Comparison of ENCODE assay signal across 8 cellular contexts in genomic region chr11:33722579-33723234, GRCh38. TPM values are rescaled to one million over a fixed set of nuclear protein-coding genes. Genes with fewer than 3 reads are reported as not detected.
DNase-seq lines count a peak whose midpoint lies in the region; ATAC-seq lines count a peak whose summit lies in the region.

No MANE protein-coding gene starts in this region.

- 87% methylated on average over 2 of the region's 2 CpGs for whole genome bisulfite sequencing in thymus

- H3K4me1 Mint-ChIP-seq in activated T-helper 1 cell treated with anti-CD3 and anti-CD28 coated beads, Interleukin-12 subunit alpha, Interleukin-12 subunit beta, Interleukin-2, Interleukin-4 antibody, amounts not matched to agents 30 ng/mL and 10 ng/mL and 1 ng/mL, durations not matched to agents 14 hours and 24 hours and 36 hours (ENCODE audit: low read depth) = peaks cover 77% of the 10 kb centered on the region

- ATAC-seq in GM19372 (IDR thresholded peaks at IDR 0.05; ENCODE audit: low read depth, unreplicated experiment) (peak; percentile 78), HG03039 (IDR thresholded peaks at IDR 0.05; ENCODE audit: unreplicated experiment) (peak; percentile 88), left colon (peak; percentile 23)

- H3K27ac Mint-ChIP-seq in activated T-helper 1 cell treated with anti-CD3 and anti-CD28 coated beads, Interleukin-12 subunit alpha, Interleukin-12 subunit beta, Interleukin-2, Interleukin-4 antibody, amounts not matched to agents 30 ng/mL and 10 ng/mL and 1 ng/mL, durations not matched to agents 14 hours and 24 hours and 36 hours = peak overlapping the region; percentile 68

- H3K27ac ChIP-seq in thymus (ENCODE audit: low read depth) = peak overlapping the region; percentile 42

- H3K4me1 ChIP-seq in thymus (ENCODE audit: control insufficient read depth, insufficient read depth, low read length) = peaks cover 55% of the 10 kb centered on the region

- no peaks in the 10 kb centered on the region for H3K9me3 Mint-ChIP-seq in activated T-helper 1 cell treated with anti-CD3 and anti-CD28 coated beads, Interleukin-12 subunit alpha, Interleukin-12 subunit beta, Interleukin-2, Interleukin-4 antibody, amounts not matched to agents 30 ng/mL and 10 ng/mL and 1 ng/mL, durations not matched to agents 14 hours and 24 hours and 36 hours

- intact Hi-C loops in activated T-helper 1 cell treated with anti-CD3 and anti-CD28 coated beads, Interleukin-12 subunit alpha, Interleukin-12 subunit beta, Interleukin-2, Interleukin-4 antibody, amounts not matched to agents 30 ng/mL and 10 ng/mL and 1 ng/mL, durations not matched to agents 14 hours and 24 hours and 36 hours (cut with micrococcal nuclease) = loop anchor here (1.0 to 5.0 kb wide), 8 partner anchors 9 to 680 kb away; partner anchors contain the start of genes FBXO3 and LMO2
- intact Hi-C loops in left colon (cut with DNase I, micrococcal nuclease) = no loop called here

- H3K9me3 ChIP-seq in thymus (ENCODE audit: control insufficient read depth) = no peaks in the 10 kb centered on the region

- H3K36me3 Mint-ChIP-seq in activated T-helper 1 cell treated with anti-CD3 and anti-CD28 coated beads, Interleukin-12 subunit alpha, Interleukin-12 subunit beta, Interleukin-2, Interleukin-4 antibody, amounts not matched to agents 30 ng/mL and 10 ng/mL and 1 ng/mL, durations not matched to agents 14 hours and 24 hours and 36 hours (ENCODE audit: low read depth) = peaks cover 39% of the 10 kb centered on the region

- peak overlapping the region; percentile 61 for H3K4me3 Mint-ChIP-seq in activated T-helper 1 cell treated with anti-CD3 and anti-CD28 coated beads, Interleukin-12 subunit alpha, Interleukin-12 subunit beta, Interleukin-2, Interleukin-4 antibody, amounts not matched to agents 30 ng/mL and 10 ng/mL and 1 ng/mL, durations not matched to agents 14 hours and 24 hours and 36 hours

- no peak overlapping the region for H3K4me3 ChIP-seq in thymus (ENCODE audit: low read length)

- H3K27me3 ChIP-seq in thymus (ENCODE audit: control insufficient read depth, insufficient read depth) = no peaks in the 10 kb centered on the region

- H3K36me3 ChIP-seq in thymus (ENCODE audit: control insufficient read depth, insufficient read depth) = peaks cover 13% of the 10 kb centered on the region

- H3K27me3 Mint-ChIP-seq in activated T-helper 1 cell treated with anti-CD3 and anti-CD28 coated beads, Interleukin-12 subunit alpha, Interleukin-12 subunit beta, Interleukin-2, Interleukin-4 antibody, amounts not matched to agents 30 ng/mL and 10 ng/mL and 1 ng/mL, durations not matched to agents 14 hours and 24 hours and 36 hours (ENCODE audit: insufficient read depth) = peaks cover 2% of the 10 kb centered on the region

- DNase-seq in activated T-helper 1 cell treated with anti-CD3 and anti-CD28 coated beads, Interleukin-12 subunit alpha, Interleukin-12 subunit beta, Interleukin-2, Interleukin-4 antibody, amounts not matched to agents 30 ng/mL and 10 ng/mL and 1 ng/mL, durations not matched to agents 14 hours and 24 hours and 36 hours (ENCODE audit: low spot score) = peak; percentile 41
- DNase-seq in left colon (no peak), Ammon's horn (ENCODE audit: low spot score) (no peak), occipital lobe (lab: John Stamatoyannopoulos, UW) (no peak), anterior cingulate cortex (lab: John Stamatoyannopoulos, UW) (no peak)

RNA-seq across cellular contexts. Expression of gene CD59, which starts 13.5 kb away (rescaled TPM):
- total RNA-seq in activated T-helper 1 cell treated with anti-CD3 and anti-CD28 coated beads, Interleukin-12 subunit alpha, Interleukin-12 subunit beta, Interleukin-2, Interleukin-4 antibody, amounts not matched to agents 30 ng/mL and 10 ng/mL and 1 ng/mL, durations not matched to agents 14 hours and 24 hours and 36 hours = 140 and 143 TPM in 2 replicates
- total RNA-seq in left colon (100 to 1,000 TPM; 271 to 585 TPM), occipital lobe (42.7 TPM)
- 156 TPM for polyA plus RNA-seq in thymus

RNA-seq across cellular contexts. Expression of gene C11orf91, which starts 22.1 kb away (rescaled TPM):
- 0.23 TPM in 1 of 2 replicates, not detected in the other for total RNA-seq in activated T-helper 1 cell treated with anti-CD3 and anti-CD28 coated beads, Interleukin-12 subunit alpha, Interleukin-12 subunit beta, Interleukin-2, Interleukin-4 antibody, amounts not matched to agents 30 ng/mL and 10 ng/mL and 1 ng/mL, durations not matched to agents 14 hours and 24 hours and 36 hours
- not detected for total RNA-seq in left colon
- polyA plus RNA-seq in thymus = 0.14 TPM
- not detected for total RNA-seq in occipital lobe

RNA-seq across cellular contexts. Expression of gene FBXO3, which starts 51.6 kb away (rescaled TPM):
- total RNA-seq in activated T-helper 1 cell treated with anti-CD3 and anti-CD28 coated beads, Interleukin-12 subunit alpha, Interleukin-12 subunit beta, Interleukin-2, Interleukin-4 antibody, amounts not matched to agents 30 ng/mL and 10 ng/mL and 1 ng/mL, durations not matched to agents 14 hours and 24 hours and 36 hours = 18.6 and 24.3 TPM in 2 replicates
- total RNA-seq in left colon = 10 to 100 TPM; 29.5 to 36.5 TPM
- 32.9 TPM for polyA plus RNA-seq in thymus
- 93.9 TPM for total RNA-seq in occipital lobe

Comparison
In these comparisons a context has a peak if more than half of its experiments do, and no peak if none do; other contexts are left out.
1. ATAC-seq: peak in every context shown above with its lines; median percentile 88 in HG03039; 78 in GM19372; 23 in left colon.